24 cellular contexts compared by ENCODE assay signal in the genomic region with DNA sequence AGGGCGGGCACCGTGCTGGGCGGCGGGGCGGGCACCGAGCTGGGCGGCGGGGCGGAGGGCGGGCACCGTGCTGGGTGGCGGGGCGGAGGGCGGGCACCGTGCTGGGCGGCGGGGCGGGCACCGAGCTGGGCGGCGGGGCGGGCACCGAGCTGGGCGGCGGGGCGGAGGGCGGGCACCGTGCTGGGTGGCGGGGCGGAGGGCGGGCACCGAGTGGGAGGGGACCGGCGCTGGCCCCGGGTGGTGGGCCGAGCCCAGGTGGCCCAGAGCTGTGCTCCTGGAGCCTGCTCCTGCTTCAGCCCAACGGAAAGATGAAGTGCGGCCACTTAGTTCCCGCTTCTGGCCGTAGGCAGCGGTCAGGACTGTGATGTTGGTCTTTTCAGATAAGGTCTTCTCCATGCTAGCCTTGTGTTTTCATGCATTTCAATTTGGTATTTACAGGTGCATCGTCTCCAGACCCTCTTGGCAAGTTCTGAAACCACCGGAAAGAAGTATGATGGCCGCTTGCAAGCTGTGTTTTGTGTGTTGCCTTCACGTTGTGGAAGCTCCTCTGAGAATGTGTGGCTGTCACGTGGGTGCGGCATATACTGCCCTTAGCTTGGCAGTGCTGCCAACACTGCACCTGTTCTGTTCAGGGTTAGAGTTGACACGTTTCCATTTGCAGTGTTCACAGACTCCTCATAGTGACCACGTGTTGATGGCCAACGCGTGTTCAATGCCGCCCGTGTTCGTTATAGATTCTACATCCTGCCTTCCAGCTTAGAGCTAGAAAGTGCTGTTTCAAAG.
"Had no signal": no experiment of that assay in that cellular context is flagged by ENCODE, and none has a peak within 500 bp of the region (broad histone marks: within the 10 kb centered on the region; RNA-seq: fewer than 3 reads in every experiment).

No MANE protein-coding gene starts in this region.

- H3K36me3 ChIP-seq: neural progenitor cell, ovary had no signal

- ATAC-seq: gastrocnemius medialis; left lobe of liver; natural killer cell treated with Interleukin-12 subunit alpha and Interleukin-12 subunit beta and Interleukin-15 and Interleukin-18, amount 100 ng/mL, for 72 hours; right lobe of liver had no signal

- H3K4me2 ChIP-seq: neural progenitor cell had no signal

- H3K9me3 ChIP-seq: gastrocnemius medialis, ovary, right lobe of liver, testis, tibial artery had no signal

- H3K9ac ChIP-seq: neural progenitor cell had no signal

- H3K4me3 ChIP-seq: dorsolateral prefrontal cortex, gastrocnemius medialis, lung, neural progenitor cell, ovary, right lobe of liver, testis, tibial artery had no signal

- FAIRE-seq: colon, keratinocyte, small intestine had no signal

- H3K4me1 ChIP-seq: gastrocnemius medialis, right lobe of liver, testis, tibial artery had no signal

- DNase-seq: dorsolateral prefrontal cortex; effector CD4-positive, alpha-beta T cell; foreskin fibroblast; gastrocnemius medialis; head of caudate nucleus; naive B cell; nucleus accumbens; ovary; retina; right lobe of liver; small intestine; stimulated activated CD4-positive, alpha-beta T cell treated with anti-CD3 and anti-CD28 coated beads, Interleukin-1b, Interleukin-23, amount 100 ng/mL, for 48 hours; stimulated activated CD4-positive, alpha-beta T cell treated with anti-CD3 and anti-CD28 coated beads, Interleukin-4, amount 100 ng/mL, for 1 hour; stimulated activated CD8-positive, alpha-beta memory T cell treated with anti-CD3 and anti-CD28 coated beads, Interleukin-4, amount 100 ng/mL, for 48 hours; stimulated activated naive CD4-positive, alpha-beta T cell; substantia nigra; testis; tibial artery had no signal

- H3K27me3 ChIP-seq: dorsolateral prefrontal cortex, gastrocnemius medialis, neural progenitor cell, ovary, right lobe of liver, testis, tibial artery had no signal

- H3K27ac ChIP-seq: dorsolateral prefrontal cortex, gastrocnemius medialis, neural progenitor cell, ovary, right lobe of liver, testis, tibial artery had no signal

- H2AFZ ChIP-seq: neural progenitor cell had no signal
